In genomic region chr1:196660912-196661311, GRCh38 we compare ENCODE assay signal across 8 cellular contexts. TPM values are rescaled to one million over a fixed set of nuclear protein-coding genes. Genes with fewer than 3 reads are reported as not detected.
DNase-seq lines count a peak whose midpoint lies in the region; ATAC-seq, FAIRE-seq and TF ChIP-seq lines count a peak whose summit lies in the region.

No MANE protein-coding gene starts in this region.

- peak; percentile 84 for ATAC-seq in GM18498 (IDR thresholded peaks at IDR 0.05; ENCODE audit: unreplicated experiment)
- peak; percentile 70 for ATAC-seq in HG02852 (IDR thresholded peaks at IDR 0.05; ENCODE audit: unreplicated experiment)
- ATAC-seq in activated CD8-positive, alpha-beta T cell treated with anti-CD3 and anti-CD28 coated beads, Interleukin-2, amount 10 ng/mL, durations not matched to agents 7 days and 5 days: peak; percentile 49

- BruUV-seq in A673 (replicated peaks; lab: Mats Ljungman, UMichigan): no TSS peak

- H3K27ac ChIP-seq in A673 (ENCODE audit: low read depth, low read length, poor library complexity, severe bottlenecking) (no peak overlapping the region), left ventricle myocardium inferior (replicated peaks) (no peak overlapping the region)

- no peaks in the 10 kb centered on the region for H3K27me3 Mint-ChIP-seq in activated CD8-positive, alpha-beta T cell treated with anti-CD3 and anti-CD28 coated beads, Interleukin-2, amount 10 ng/mL, durations not matched to agents 7 days and 5 days (ENCODE audit: low read depth)

- TF ChIP-seq CTCF in A673 (conservative IDR thresholded peaks at IDR 0.05; ENCODE audit: low read depth, low read length): peak; percentile 63
- peak; percentile 62 for TF ChIP-seq CTCF in left ventricle myocardium inferior (IDR thresholded peaks at IDR 0.05; ENCODE audit: borderline replicate concordance)

- H3K4me3 ChIP-seq in A673 (ENCODE audit: low read depth, low read length, poor library complexity, severe bottlenecking) (no peak overlapping the region), left ventricle myocardium inferior (peak overlapping the region; percentile 47), skeletal muscle satellite cell (ENCODE audit: low read length) (peak overlapping the region; percentile 26)

- H3K4me3 Mint-ChIP-seq in activated CD8-positive, alpha-beta T cell treated with anti-CD3 and anti-CD28 coated beads, Interleukin-2, amount 10 ng/mL, durations not matched to agents 7 days and 5 days: no peak overlapping the region

- no peaks in the 10 kb centered on the region for H3K36me3 ChIP-seq in A673 (ENCODE audit: insufficient read depth, low read length, poor library complexity, severe bottlenecking)
- no peaks in the 10 kb centered on the region for H3K36me3 ChIP-seq in left ventricle myocardium inferior
- no peaks in the 10 kb centered on the region for H3K36me3 ChIP-seq in skeletal muscle satellite cell (ENCODE audit: insufficient read depth, low read length)

- peak overlapping the region; percentile 13 for H3K9ac ChIP-seq in skeletal muscle satellite cell (ENCODE audit: low read depth, low read length)

- no peak overlapping the region for H3K27ac Mint-ChIP-seq in activated CD8-positive, alpha-beta T cell treated with anti-CD3 and anti-CD28 coated beads, Interleukin-2, amount 10 ng/mL, durations not matched to agents 7 days and 5 days

- H3K4me1 Mint-ChIP-seq in activated CD8-positive, alpha-beta T cell treated with anti-CD3 and anti-CD28 coated beads, Interleukin-2, amount 10 ng/mL, durations not matched to agents 7 days and 5 days (ENCODE audit: low read depth): no peaks in the 10 kb centered on the region

- no peak for FAIRE-seq in GM12892 (lab: Jason Lieb, UNC)

- no peaks in the 10 kb centered on the region for H3K27me3 ChIP-seq in A673 (replicated peaks; ENCODE audit: insufficient read depth, low read depth, low read length, poor library complexity)
- H3K27me3 ChIP-seq in left ventricle myocardium inferior (ENCODE audit: low read depth): no peaks in the 10 kb centered on the region
- no peaks in the 10 kb centered on the region for H3K27me3 ChIP-seq in skeletal muscle satellite cell (ENCODE audit: control insufficient read depth, insufficient read depth, low read length)

- POLR2A ChIA-PET in A673 (lab: Charles Lee; ENCODE audit: low non-redundant PET): no interaction called here
- POLR2A ChIA-PET in activated CD8-positive, alpha-beta T cell treated with anti-CD3 and anti-CD28 coated beads, Interleukin-2, amount 10 ng/mL, durations not matched to agents 7 days and 5 days (lab: Charles Lee): no interaction called here

- CTCF ChIA-PET in A673 (lab: Charles Lee): interaction anchor here (0.6 to 1.7 kb wide), 4 partner anchors 253 to 764 kb away, joined by 3 to 6 read pairs (median 4); no protein-coding TSS in a partner anchor
- CTCF ChIA-PET in activated CD8-positive, alpha-beta T cell treated with anti-CD3 and anti-CD28 coated beads, Interleukin-2, amount 10 ng/mL, durations not matched to agents 7 days and 5 days (lab: Charles Lee): interaction anchor here (4.5 kb wide), 1 partner anchor 512 kb away, joined by 22 read pairs; no protein-coding TSS in a partner anchor

- H3K9me3 Mint-ChIP-seq in activated CD8-positive, alpha-beta T cell treated with anti-CD3 and anti-CD28 coated beads, Interleukin-2, amount 10 ng/mL, durations not matched to agents 7 days and 5 days (ENCODE audit: insufficient read depth): no peaks in the 10 kb centered on the region

- TF ChIP-seq POLR2A in GM12892 (IDR thresholded peaks at IDR 0.05; ENCODE audit: low read depth, low read length): no peak

- no peaks in the 10 kb centered on the region for H3K9me3 ChIP-seq in A673 (ENCODE audit: low read depth, low read length, poor library complexity, severe bottlenecking)
- no peaks in the 10 kb centered on the region for H3K9me3 ChIP-seq in left ventricle myocardium inferior (replicated peaks)
- no peaks in the 10 kb centered on the region for H3K9me3 ChIP-seq in skeletal muscle satellite cell (replicated peaks; ENCODE audit: low read length)

- H3K36me3 Mint-ChIP-seq in activated CD8-positive, alpha-beta T cell treated with anti-CD3 and anti-CD28 coated beads, Interleukin-2, amount 10 ng/mL, durations not matched to agents 7 days and 5 days (ENCODE audit: low read depth): no peaks in the 10 kb centered on the region

- no peaks in the 10 kb centered on the region for H3K4me1 ChIP-seq in A673 (ENCODE audit: insufficient read depth, low read length, poor library complexity, severe bottlenecking)
- H3K4me1 ChIP-seq in left ventricle myocardium inferior: peaks cover 3% of the 10 kb centered on the region
- H3K4me1 ChIP-seq in skeletal muscle satellite cell (ENCODE audit: control insufficient read depth, insufficient read depth, low read length): peaks cover 11% of the 10 kb centered on the region

- peak overlapping the region; percentile 58 for H3K4me2 ChIP-seq in skeletal muscle satellite cell (ENCODE audit: low read length)

- peak; percentile 51 for DNase-seq in A673 (ENCODE audit: low spot score)
- DNase-seq in NCI-H146 treated with DMSO at 0.1 percent for 48 hours (lab: John Stamatoyannopoulos, UW; ENCODE audit: unreplicated experiment): peak; percentile 42
- DNase-seq in activated CD8-positive, alpha-beta T cell treated with anti-CD3 and anti-CD28 coated beads, Interleukin-2, amount 10 ng/mL, durations not matched to agents 7 days and 5 days: no peak
- no peak for DNase-seq in left ventricle myocardium inferior
- no peak for DNase-seq in GM12892 (ENCODE audit: insufficient read length)

- intact Hi-C loops in A673 (cut with micrococcal nuclease; ENCODE audit: unreplicated experiment): loop anchor here (1.0 to 5.0 kb wide), 3 partner anchors 304 to 512 kb away; no protein-coding TSS in a partner anchor
- intact Hi-C loops in left ventricle myocardium inferior (cut with micrococcal nuclease): no loop called here

RNA-seq across cellular contexts. Expression of gene CFH, which starts 9.1 kb away (rescaled TPM):
- 2.0 and 2.2 TPM in 2 replicates for total RNA-seq in A673 (2021)
- 1 to 10 TPM; 1.4 to 1.7 TPM for total RNA-seq in activated CD8-positive, alpha-beta T cell treated with anti-CD3 and anti-CD28 coated beads, Interleukin-2, amount 10 ng/mL, durations not matched to agents 7 days and 5 days
- total RNA-seq in left ventricle myocardium inferior: 36.4 TPM
- 18.8 and 19.0 TPM in 2 replicates for total RNA-seq in skeletal muscle satellite cell (2012; rRNA removed)
- not detected for polyA plus RNA-seq in GM12892 (2012; ENCODE audit: missing spikeins)

RNA-seq across cellular contexts. Expression of gene KCNT2, which starts 52.7 kb away (rescaled TPM):
- total RNA-seq in A673 (2021) (1.2 and 1.6 TPM in 2 replicates), left ventricle myocardium inferior (0.60 TPM)
- total RNA-seq in activated CD8-positive, alpha-beta T cell treated with anti-CD3 and anti-CD28 coated beads, Interleukin-2, amount 10 ng/mL, durations not matched to agents 7 days and 5 days: not detected
- 0.44 and 0.76 TPM in 2 replicates for total RNA-seq in skeletal muscle satellite cell (2012; rRNA removed)
- not detected for polyA plus RNA-seq in GM12892 (2012; ENCODE audit: missing spikeins)

Comparison
In these comparisons a context has a peak if more than half of its experiments do, and no peak if none do; other contexts are left out.
1. DNase-seq: peak in A673 (single experiment) and NCI-H146 treated with DMSO at 0.1 percent for 48 hours (single experiment); none in activated CD8-positive, alpha-beta T cell treated with anti-CD3 and anti-CD28 coated beads, Interleukin-2, amount 10 ng/mL, durations not matched to agents 7 days and 5 days (single experiment), left ventricle myocardium inferior (single experiment) and GM12892 (single experiment).
2. RNA of gene CFH, which starts 9.1 kb away (total RNA-seq): 36.4 TPM in left ventricle myocardium inferior (single experiment); 2.0 to 2.2 TPM in A673 and 1.4 to 1.7 TPM in activated CD8-positive, alpha-beta T cell treated with anti-CD3 and anti-CD28 coated beads, Interleukin-2, amount 10 ng/mL, durations not matched to agents 7 days and 5 days; every median in the first group is over 10 times any median in the second.
3. Peak in every context shown above with its lines, with median percentiles within 50 percentile points of each other: ATAC-seq.